Comparison of ENCODE assay signal across 11 cellular contexts in genomic region chr10:75407296-75407715, GRCh38. TPM values are rescaled to one million over a fixed set of nuclear protein-coding genes. Genes with fewer than 3 reads are reported as not detected.
DNase-seq lines count a peak whose midpoint lies in the region; ATAC-seq and TF ChIP-seq lines count a peak whose summit lies in the region.
"Had no signal": no experiment of that assay in that cellular context is flagged by ENCODE, and none has a peak within 500 bp of the region (broad histone marks: within the 10 kb centered on the region; RNA-seq: fewer than 3 reads in every experiment).

No MANE protein-coding gene starts in this region.

- H3K27me3 ChIP-seq in NT2/D1 (ENCODE audit: insufficient read depth, insufficient read length): peaks cover 100% of the 10 kb centered on the region
- peaks cover 90% of the 10 kb centered on the region for H3K27me3 ChIP-seq in endodermal cell (ENCODE audit: control insufficient read depth, insufficient read depth, low read length, poor library complexity, severe bottlenecking)

- H3K4me3 ChIP-seq in NT2/D1 (ENCODE audit: insufficient read length, low read depth) (peak overlapping the region; percentile 6), endodermal cell (ENCODE audit: low read length) (peak overlapping the region; percentile 78)

- DNase-seq in NT2/D1 (ENCODE audit: low read depth, low spot score) (no peak), endodermal cell (peak; percentile 80), NCI-H1417 treated with DMSO at 0.1 percent for 48 hours (lab: John Stamatoyannopoulos, UW) (no peak), NCI-H510A treated with DMSO at 0.1 percent for 48 hours (lab: John Stamatoyannopoulos, UW) (no peak), HPDE6-E6E7 (ENCODE audit: extremely low spot score) (no peak)
- DNase-seq: COR-L47; NCI-H187; stimulated activated CD4-positive, alpha-beta T cell treated with anti-CD3 and anti-CD28 coated beads, Interleukin-4, amount 100 ng/mL, for 24 hours had no signal

- H3K4me1 Mint-ChIP-seq in endodermal cell (peaks cover 40% of the 10 kb centered on the region), nephron (peaks cover 38% of the 10 kb centered on the region)

- H3K4me3 Mint-ChIP-seq in endodermal cell: peak overlapping the region; percentile 73
- peak overlapping the region; percentile 83 to 87 (median 87) for H3K4me3 Mint-ChIP-seq in nephron

- WGBS in endodermal cell (ENCODE audit: insufficient coverage in 1 of 2, insufficient read length in 1 of 2), 2 experiments: 4 to 5% methylated on average over 19 to 33 of the region's 33 CpGs

- H3K27ac Mint-ChIP-seq in endodermal cell (no peak overlapping the region), nephron (peak overlapping the region; percentile 90 to 96 (median 92))

- H3K9ac ChIP-seq in NT2/D1 (ENCODE audit: insufficient read length, low read depth) (no peak overlapping the region), endodermal cell (ENCODE audit: extremely low read depth, low read length, poor library complexity, severe bottlenecking) (no peak overlapping the region)

- ATAC-seq in GM18517 (IDR thresholded peaks at IDR 0.05; ENCODE audit: unreplicated experiment): no peak

- TF ChIP-seq CTCF in 22Rv1 (IDR thresholded peaks at IDR 0.05) (no peak), endodermal cell (conservative IDR thresholded peaks at IDR 0.05) (no peak), nephron (IDR thresholded peaks at IDR 0.05; ENCODE audit: unreplicated experiment in 3 of 3) (no peak)

- H3K9me3 ChIP-seq in NT2/D1 (ENCODE audit: insufficient read depth, low read length) (no peaks in the 10 kb centered on the region), endodermal cell (ENCODE audit: control insufficient read depth, low read length) (no peaks in the 10 kb centered on the region)

- H3K27me3 Mint-ChIP-seq in endodermal cell (ENCODE audit: insufficient read depth): peaks cover 91% of the 10 kb centered on the region
- peaks cover 36% of the 10 kb centered on the region for H3K27me3 Mint-ChIP-seq in nephron (ENCODE audit: low read depth)

- no peaks in the 10 kb centered on the region for H3K4me1 ChIP-seq in NT2/D1 (ENCODE audit: insufficient read depth, insufficient read length)
- H3K4me1 ChIP-seq in endodermal cell (ENCODE audit: control insufficient read depth, insufficient read depth, low read length): peaks cover 5% of the 10 kb centered on the region

- no peaks in the 10 kb centered on the region for H3K36me3 ChIP-seq in NT2/D1 (ENCODE audit: insufficient read depth, insufficient read length, low read length)
- H3K36me3 ChIP-seq in endodermal cell (ENCODE audit: control insufficient read depth, insufficient read depth, low read length): no peaks in the 10 kb centered on the region

- H3K9me3 Mint-ChIP-seq in endodermal cell: no peaks in the 10 kb centered on the region
- no peaks in the 10 kb centered on the region for H3K9me3 Mint-ChIP-seq in nephron

- no peaks in the 10 kb centered on the region for H3K36me3 Mint-ChIP-seq in endodermal cell (ENCODE audit: low read depth)
- no peaks in the 10 kb centered on the region for H3K36me3 Mint-ChIP-seq in nephron (ENCODE audit: low read depth)

- H3K27ac ChIP-seq in 22Rv1 (peak overlapping the region; percentile 100), endodermal cell (ENCODE audit: low read depth, low read length) (peak overlapping the region; percentile 73)

RNA-seq across cellular contexts. Expression of gene ZNF503, which starts 5.7 kb away (rescaled TPM):
- 1 to 10 TPM in 1 of 2 donors, under 1 TPM in 1; 0.40 to 1.1 TPM for total RNA-seq in endodermal cell
- 67.9 TPM for polyA plus RNA-seq in endodermal cell (2013, experiment 1 of 2)
- 68.5 TPM for polyA plus RNA-seq in endodermal cell (2013, experiment 2 of 2)

RNA-seq across cellular contexts. Expression of gene LRMDA, which starts 24.1 kb away (rescaled TPM):
- 1 to 10 TPM; 1.7 to 5.1 TPM for total RNA-seq in endodermal cell
- polyA plus RNA-seq in endodermal cell (2013, experiment 1 of 2): 1.5 TPM
- polyA plus RNA-seq in endodermal cell (2013, experiment 2 of 2): 0.66 TPM
